Comparison of ENCODE assay signal across 6 cellular contexts in the genomic region with DNA sequence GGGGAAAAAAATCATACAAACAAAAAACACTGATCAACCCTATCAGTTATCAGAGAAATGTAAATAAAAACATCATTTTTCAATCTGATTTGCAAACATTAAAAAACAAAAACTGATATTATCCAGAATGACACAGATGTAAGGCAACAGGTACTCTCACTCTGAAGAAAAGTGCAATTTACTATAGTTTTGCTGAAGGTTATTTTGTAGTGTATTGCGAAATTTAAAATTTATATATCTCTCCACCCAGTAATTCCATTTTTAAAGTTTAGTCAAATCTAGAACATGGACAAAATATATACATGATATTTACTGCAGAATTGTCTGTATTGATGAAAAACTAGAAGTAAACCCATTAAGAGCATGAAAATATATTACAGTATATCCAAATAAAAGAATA.
"Had no signal": no experiment of that assay in that cellular context is flagged by ENCODE, and none has a peak within 500 bp of the region (broad histone marks: within the 10 kb centered on the region; RNA-seq: fewer than 3 reads in every experiment).

No MANE protein-coding gene starts in this region.

- H3K9me3 ChIP-seq: HAP-1 had no signal

- FAIRE-seq: HTR-8/SVneo had no signal

- H3K4me2 ChIP-seq: GM23338 had no signal

- H2AFZ ChIP-seq: GM23338 had no signal

- DNase-seq: H7, Kasumi-1, KG1 had no signal

- H3K4me3 ChIP-seq: GM23338, HAP-1 had no signal
